1 cellular context compared by ENCODE assay signal in the genomic region with DNA sequence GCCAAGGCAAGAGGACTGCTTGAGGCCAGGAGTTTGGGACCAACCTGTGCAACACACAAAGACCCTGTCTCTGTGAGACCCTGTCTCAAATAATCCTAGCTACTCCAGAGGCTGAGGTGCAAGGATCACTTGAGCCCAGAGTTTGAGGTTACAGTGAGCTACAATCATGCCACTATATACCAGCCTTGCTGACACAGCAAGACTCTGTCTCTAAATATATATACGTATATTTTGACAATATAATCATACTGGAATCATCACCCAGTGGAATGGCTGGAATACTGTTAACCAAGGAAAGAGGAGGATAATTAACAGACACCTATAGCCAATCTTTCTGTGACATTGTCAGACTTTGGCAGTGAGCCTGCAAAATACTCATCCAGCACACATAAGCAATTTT.
TF ChIP-seq lines count a peak whose summit lies in the region.

No MANE protein-coding gene starts in this region.

TF ChIP-seq in K562, 482 proteins besides CTCF, POLR2A, EP300 and RAD21:
- TF ChIP-seq ZNF445 (CRISPR knock-in tag; IDR thresholded peaks at IDR 0.05; ENCODE audit: low read depth) (no peak), ZNF253 (CRISPR knock-in tag; conservative IDR thresholded peaks at IDR 0.05) (no peak), TRIM24 (IDR thresholded peaks at IDR 0.05) (no peak), SAP30 (IDR thresholded peaks at IDR 0.05; ENCODE audit: borderline replicate concordance, insufficient read depth, low read depth, low read length, poor library complexity, severe bottlenecking) (no peak), ZNF316 (IDR thresholded peaks at IDR 0.05) (peak; percentile 65), RBBP5 (IDR thresholded peaks at IDR 0.05; ENCODE audit: borderline replicate concordance, insufficient read depth, low read length, poor library complexity, severe bottlenecking) (no peak), C11orf30 (IDR thresholded peaks at IDR 0.05; ENCODE audit: low read depth) (peak; percentile 54), MCM7 (IDR thresholded peaks at IDR 0.05) (no peak)
- TF ChIP-seq, protein P1, sequence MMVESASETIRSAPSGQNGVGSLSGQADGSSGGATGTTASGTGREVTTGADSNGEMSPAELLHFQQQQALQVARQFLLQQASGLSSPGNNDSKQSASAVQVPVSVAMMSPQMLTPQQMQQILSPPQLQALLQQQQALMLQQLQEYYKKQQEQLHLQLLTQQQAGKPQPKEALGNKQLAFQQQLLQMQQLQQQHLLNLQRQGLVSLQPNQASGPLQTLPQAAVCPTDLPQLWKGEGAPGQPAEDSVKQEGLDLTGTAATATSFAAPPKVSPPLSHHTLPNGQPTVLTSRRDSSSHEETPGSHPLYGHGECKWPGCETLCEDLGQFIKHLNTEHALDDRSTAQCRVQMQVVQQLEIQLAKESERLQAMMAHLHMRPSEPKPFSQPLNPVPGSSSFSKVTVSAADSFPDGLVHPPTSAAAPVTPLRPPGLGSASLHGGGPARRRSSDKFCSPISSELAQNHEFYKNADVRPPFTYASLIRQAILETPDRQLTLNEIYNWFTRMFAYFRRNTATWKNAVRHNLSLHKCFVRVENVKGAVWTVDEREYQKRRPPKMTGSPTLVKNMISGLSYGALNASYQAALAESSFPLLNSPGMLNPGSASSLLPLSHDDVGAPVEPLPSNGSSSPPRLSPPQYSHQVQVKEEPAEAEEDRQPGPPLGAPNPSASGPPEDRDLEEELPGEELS (CRISPR knock-in tag; IDR thresholded peaks at IDR 0.05; ENCODE audit: borderline replicate concordance) = no peak
- TF ChIP-seq, protein P2, sequence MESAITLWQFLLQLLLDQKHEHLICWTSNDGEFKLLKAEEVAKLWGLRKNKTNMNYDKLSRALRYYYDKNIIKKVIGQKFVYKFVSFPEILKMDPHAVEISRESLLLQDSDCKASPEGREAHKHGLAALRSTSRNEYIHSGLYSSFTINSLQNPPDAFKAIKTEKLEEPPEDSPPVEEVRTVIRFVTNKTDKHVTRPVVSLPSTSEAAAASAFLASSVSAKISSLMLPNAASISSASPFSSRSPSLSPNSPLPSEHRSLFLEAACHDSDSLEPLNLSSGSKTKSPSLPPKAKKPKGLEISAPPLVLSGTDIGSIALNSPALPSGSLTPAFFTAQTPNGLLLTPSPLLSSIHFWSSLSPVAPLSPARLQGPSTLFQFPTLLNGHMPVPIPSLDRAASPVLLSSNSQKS (CRISPR knock-in tag; IDR thresholded peaks at IDR 0.05) = no peak
- TF ChIP-seq, protein P3, sequence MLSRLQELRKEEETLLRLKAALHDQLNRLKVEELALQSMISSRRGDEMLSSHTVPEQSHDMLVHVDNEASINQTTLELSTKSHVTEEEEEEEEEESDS (CRISPR knock-in tag; IDR thresholded peaks at IDR 0.05) = no peak
- TF ChIP-seq, protein P4, sequence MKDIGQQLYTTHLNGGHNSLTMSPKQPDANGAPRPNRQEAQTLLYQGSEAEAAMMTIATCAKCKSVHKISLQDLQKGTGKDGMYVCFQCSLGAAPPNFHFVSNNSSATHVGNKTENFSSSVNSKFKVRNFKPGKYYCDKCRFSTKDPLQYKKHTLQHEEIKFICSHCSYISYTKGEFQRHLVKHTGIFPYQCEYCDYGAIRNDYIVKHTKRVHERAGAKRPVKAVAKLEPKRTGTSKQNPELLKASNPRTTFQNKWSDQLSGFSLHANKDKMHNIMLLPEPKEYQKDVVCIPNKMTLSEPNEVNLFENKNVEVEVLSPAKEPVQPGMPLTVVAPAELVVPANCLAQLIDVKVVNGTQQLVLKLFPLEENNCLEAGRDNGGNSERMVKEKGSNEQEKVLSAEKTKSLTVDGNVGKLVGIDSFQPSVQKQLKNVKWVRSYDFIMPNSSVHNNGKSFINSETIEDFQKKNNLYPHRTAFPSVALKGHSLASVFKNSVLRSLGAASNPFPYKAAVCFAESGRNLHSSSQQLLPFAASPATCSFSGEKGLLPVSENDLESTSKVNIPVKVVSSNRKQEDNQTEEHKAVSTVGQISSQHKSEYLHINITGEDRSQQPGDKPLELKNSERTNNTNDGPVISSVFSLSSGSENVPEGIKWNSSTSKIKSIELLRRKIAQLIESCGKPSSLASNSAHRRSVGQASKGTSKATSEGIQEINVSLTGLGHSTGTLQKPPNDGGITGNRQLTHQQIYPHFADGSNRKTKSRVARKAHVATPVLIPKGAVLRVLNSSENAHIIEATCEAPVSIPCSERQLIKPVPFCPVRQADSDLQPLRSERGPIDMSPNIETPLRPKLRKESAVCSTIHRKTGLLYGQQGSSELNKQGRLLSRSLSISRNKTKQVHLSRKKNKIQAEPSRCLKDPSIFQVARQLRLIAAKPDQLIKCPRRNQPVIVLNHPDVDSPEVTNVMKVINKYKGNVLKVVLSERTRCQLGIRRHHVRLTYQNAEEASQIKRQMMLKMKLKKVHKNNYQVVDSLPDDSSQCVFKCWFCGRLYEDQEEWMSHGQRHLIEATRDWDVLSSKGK (CRISPR knock-in tag; IDR thresholded peaks at IDR 0.05) = no peak
TF ChIP-seq in K562: peak in this region for 2.
